Comparison of ENCODE assay signal across 19 cellular contexts in the genomic region with DNA sequence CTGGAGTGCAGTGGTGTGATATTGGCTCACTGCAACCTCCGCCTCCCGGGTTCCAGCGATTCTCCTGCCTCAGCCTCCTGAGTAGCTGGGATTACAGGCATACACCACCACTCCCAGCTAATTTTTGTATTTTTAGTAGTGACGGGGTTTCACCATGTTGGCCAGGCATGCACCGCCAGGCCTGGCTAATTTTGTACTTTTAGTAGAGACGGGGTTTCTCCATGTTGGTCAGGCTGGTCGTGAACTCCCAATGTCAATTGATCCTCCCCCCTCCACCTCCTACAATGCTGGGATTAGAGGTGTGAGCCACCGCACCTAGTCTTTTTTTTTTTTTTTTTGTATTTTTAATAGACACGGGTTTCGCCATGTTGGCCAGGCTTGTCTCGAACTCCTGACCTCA. TPM values are rescaled to one million over a fixed set of nuclear protein-coding genes. Genes with fewer than 3 reads are reported as not detected.
"Had no signal": no experiment of that assay in that cellular context is flagged by ENCODE, and none has a peak within 500 bp of the region (broad histone marks: within the 10 kb centered on the region; RNA-seq: fewer than 3 reads in every experiment).

No MANE protein-coding gene starts in this region.

RNA-seq across cellular contexts. Expression of a gene that starts 42.2 kb away (rescaled TPM):
- total RNA-seq: activated naive CD4-positive, alpha-beta T cell treated with anti-CD3 and anti-CD28 coated beads for 36 hours; activated naive CD4-positive, alpha-beta T cell treated with anti-CD3 and anti-CD28 coated beads, Interleukin-2, amount 50 U/mL, for 72 hours; activated naive CD8-positive, alpha-beta T cell treated with anti-CD3 and anti-CD28 coated beads for 36 hours; activated naive CD8-positive, alpha-beta T cell treated with anti-CD3 and anti-CD28 coated beads, Interleukin-2, amount 10 ng/mL, durations not matched to agents 7 days and 5 days; activated T-cell treated with anti-CD3 and anti-CD28 coated beads, Interleukin-2, amount 50 U/mL, for 4 hours; activated T-cell treated with anti-CD3 and anti-CD28 coated beads, Interleukin-2, amount 50 U/mL, for 72 hours; activated T-helper 1 cell treated with anti-CD3 and anti-CD28 coated beads, Interleukin-12 subunit alpha, Interleukin-12 subunit beta, Interleukin-2, Interleukin-4 antibody, amounts not matched to agents 30 ng/mL and 10 ng/mL and 1 ng/mL, durations not matched to agents 14 hours and 24 hours and 36 hours; activated T-helper 17 cell treated with anti-CD3 and anti-CD28 coated beads, Interleukin-2, amount 50 U/mL, for 72 hours; activated T-helper 2 cell treated with anti-CD3 and anti-CD28 coated beads, Interferon-gamma antibody, Interleukin-2, Interleukin-4, amounts not matched to agents 10 μg/mL and 5 μg/mL and 100 μg/mL, durations not matched to agents 14 hours and 24 hours and 36 hours; aorta; astrocyte; body of pancreas; breast epithelium; bronchial epithelial cell; cardiac septum; cerebellum; chondrocyte had no signal
- polyA plus RNA-seq: adipose tissue, cardiac muscle cell had no signal

RNA-seq across cellular contexts. Expression of a gene that starts 55.6 kb away (rescaled TPM):
- total RNA-seq: activated naive CD4-positive, alpha-beta T cell treated with anti-CD3 and anti-CD28 coated beads for 36 hours; activated naive CD4-positive, alpha-beta T cell treated with anti-CD3 and anti-CD28 coated beads, Interleukin-2, amount 50 U/mL, for 72 hours; activated T-cell treated with anti-CD3 and anti-CD28 coated beads, Interleukin-2, amount 50 U/mL, for 72 hours; activated T-helper 1 cell treated with anti-CD3 and anti-CD28 coated beads, Interleukin-12 subunit alpha, Interleukin-12 subunit beta, Interleukin-2, Interleukin-4 antibody, amounts not matched to agents 30 ng/mL and 10 ng/mL and 1 ng/mL, durations not matched to agents 14 hours and 24 hours and 36 hours; activated T-helper 17 cell treated with anti-CD3 and anti-CD28 coated beads, Interleukin-2, amount 50 U/mL, for 72 hours; cardiac septum had no signal
- polyA plus RNA-seq: aorta had no signal
